ENCODE assay signal across 8 cellular contexts in the genomic region with DNA sequence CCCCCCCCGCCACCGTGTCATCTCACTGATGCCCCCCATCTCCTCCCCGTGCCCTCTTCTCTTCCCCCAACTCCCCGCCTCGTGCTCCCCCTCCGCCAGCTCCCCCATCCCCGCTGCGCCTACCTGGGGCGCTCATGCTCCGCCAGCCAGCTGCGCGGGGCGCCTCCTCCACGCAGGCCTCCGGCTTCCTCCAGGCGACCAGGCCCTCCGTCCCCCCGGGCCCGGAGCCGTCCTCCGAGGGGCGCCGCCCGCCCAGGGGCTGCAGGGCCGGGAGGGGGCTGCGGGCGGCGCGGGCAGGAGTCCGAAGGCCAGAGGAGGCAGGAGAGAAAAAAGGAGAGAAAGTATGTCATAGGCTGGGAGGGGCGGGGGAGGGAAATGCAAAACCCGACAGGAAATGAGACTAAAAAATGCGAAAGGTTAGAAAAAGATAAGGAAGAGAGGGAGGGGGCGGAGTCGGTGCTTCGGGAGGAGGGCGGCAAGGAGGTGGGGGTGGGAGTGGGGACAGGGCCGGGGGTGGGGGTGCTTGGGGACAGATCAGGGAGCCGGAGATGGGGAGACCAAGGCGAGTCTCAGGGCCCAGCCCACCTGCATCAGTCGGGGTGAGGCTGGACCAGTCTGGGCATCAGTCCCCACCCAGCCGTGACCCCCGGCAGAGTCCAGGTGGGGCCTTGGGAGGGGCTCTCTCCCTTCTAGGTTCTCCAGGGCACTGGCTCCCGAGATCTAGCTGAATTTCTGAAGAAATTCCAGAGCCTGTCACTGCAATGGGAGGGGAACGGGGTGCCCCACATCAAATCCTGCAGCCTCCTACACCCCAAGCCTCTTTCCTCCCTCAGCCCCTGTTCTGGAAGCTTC. TPM values are rescaled to one million over a fixed set of nuclear protein-coding genes. Genes with fewer than 3 reads are reported as not detected.
DNase-seq lines count a peak whose midpoint lies in the region; TF ChIP-seq lines count a peak whose summit lies in the region.

A gene (minus strand): TSS at position 324 of the 852 bp plus-strand sequence. CDS start 85,361 bp downstream, outside the sequence.

- H3K4me2 ChIP-seq in neural progenitor cell = peak within 1 kb of the TSS; percentile 97

- H3K9me3 Mint-ChIP-seq in neural progenitor cell = peaks cover 12% of the 10 kb centered on the region

- no peaks in the 10 kb centered on the region for H3K9me3 ChIP-seq in neural progenitor cell (ENCODE audit: low read depth)

- H4K20me1 ChIP-seq in neural progenitor cell (ENCODE audit: low read depth) = no peaks in the 10 kb centered on the region

- H3K36me3 Mint-ChIP-seq in neural progenitor cell = peaks cover 2% of the 10 kb centered on the region

- H3K27me3 Mint-ChIP-seq in neural progenitor cell (ENCODE audit: insufficient read depth, low read depth) = peaks cover 14% of the 10 kb centered on the region

- TF ChIP-seq CTCF in brain microvascular endothelial cell (IDR thresholded peaks at IDR 0.05; ENCODE audit: low read depth, low read length, missing control alignments) = no peak
- no peak for TF ChIP-seq CTCF in neural progenitor cell (IDR thresholded peaks at IDR 0.05)

- H2AFZ ChIP-seq in neural progenitor cell (replicated peaks) = peak within 1 kb of the TSS; percentile 99

- H3K27ac Mint-ChIP-seq in neural progenitor cell = peak within 1 kb of the TSS; percentile 50

- H3K4me1 ChIP-seq in neural progenitor cell = peaks cover 10% of the 10 kb centered on the region

- H3K4me3 ChIP-seq in brain microvascular endothelial cell (ENCODE audit: low read depth, low read length) (peak within 1 kb of the TSS; percentile 40), neural progenitor cell (peak within 1 kb of the TSS; percentile 55)

- H3K9ac ChIP-seq in neural progenitor cell = no peak within 1 kb of the TSS

- H3K79me2 ChIP-seq in neural progenitor cell (ENCODE audit: low read depth) = no peaks in the 10 kb centered on the region

- no peaks in the 10 kb centered on the region for H3F3A ChIP-seq in neural progenitor cell (ENCODE audit: low read depth)

- DNase-seq in activated gamma-delta T cell treated with Interleukin-2 at 50 U/mL for 16 hours = peak; percentile 47
- DNase-seq in activated gamma-delta T cell (lab: John Stamatoyannopoulos, UW) = no peak
- DNase-seq in T follicular helper cell (ENCODE audit: low read depth) = peak; percentile 51
- no peak for DNase-seq in brain microvascular endothelial cell
- DNase-seq in neural progenitor cell (ENCODE audit: low spot score) = no peak
- DNase-seq in NOMO-1 treated with dmso at 0.1 percent for 144 hours (lab: John Stamatoyannopoulos, UW; ENCODE audit: unreplicated experiment) = no peak
- no peak for DNase-seq in hypothalamus (lab: John Stamatoyannopoulos, UW)
- DNase-seq in inferior parietal cortex (ENCODE audit: extremely low spot score) = no peak

- no peaks in the 10 kb centered on the region for H3K27me3 ChIP-seq in brain microvascular endothelial cell (replicated peaks)
- H3K27me3 ChIP-seq in neural progenitor cell = peaks cover 4% of the 10 kb centered on the region

- H3K4me1 Mint-ChIP-seq in neural progenitor cell = peaks cover 11% of the 10 kb centered on the region

- H3K36me3 ChIP-seq in brain microvascular endothelial cell (replicated peaks) (no peaks in the 10 kb centered on the region), neural progenitor cell (no peaks in the 10 kb centered on the region)

- in situ Hi-C loops in brain microvascular endothelial cell (cut with HindIII; ENCODE audit: low pct_ligation_motif_present, low sequenced_read_pairs) = no loop called here

- H3K27ac ChIP-seq in brain microvascular endothelial cell (no peak within 1 kb of the TSS), neural progenitor cell (no peak within 1 kb of the TSS)

- H3K4me3 Mint-ChIP-seq in neural progenitor cell = no peak within 1 kb of the TSS

RNA-seq across cellular contexts. Expression of the gene that starts here (rescaled TPM):
- 0.75 and 0.87 TPM in 2 replicates for total RNA-seq in neural progenitor cell (ENCODE audit: low replicate concordance)

Comparison
In these comparisons a context has a peak if more than half of its experiments do, and no peak if none do; other contexts are left out.
1. DNase-seq: peak in activated gamma-delta T cell treated with Interleukin-2 at 50 U/mL for 16 hours (single experiment) and T follicular helper cell (single experiment); none in activated gamma-delta T cell (single experiment), brain microvascular endothelial cell (single experiment), neural progenitor cell (single experiment), NOMO-1 treated with dmso at 0.1 percent for 144 hours (single experiment), hypothalamus (0 of 51) and inferior parietal cortex (single experiment).